ENCODE assay signal across 36 cellular contexts in the genomic region with DNA sequence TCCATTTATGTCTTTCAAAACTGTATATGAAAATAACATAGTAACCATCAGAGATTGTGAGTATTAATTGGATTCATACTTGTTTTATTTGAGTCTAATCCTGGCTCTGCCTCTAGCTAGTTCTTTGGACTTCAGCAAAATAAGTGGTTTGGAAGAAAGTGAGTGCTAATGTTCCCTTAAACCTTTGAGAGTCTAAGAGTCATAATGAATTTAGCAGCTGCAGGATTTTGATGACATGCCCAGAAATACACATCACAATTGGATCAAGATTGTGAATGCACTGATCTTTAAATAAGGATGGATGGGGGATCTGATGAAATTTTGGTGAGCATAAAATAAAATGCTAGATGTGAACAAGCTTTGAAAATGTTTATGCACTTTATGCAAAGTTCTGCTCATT.
"Had no signal": no experiment of that assay in that cellular context is flagged by ENCODE, and none has a peak within 500 bp of the region (broad histone marks: within the 10 kb centered on the region; RNA-seq: fewer than 3 reads in every experiment).

No MANE protein-coding gene starts in this region.

- H3K4me1 ChIP-seq: breast epithelium, Peyer's patch had no signal

- H3K9me3 ChIP-seq: adrenal gland, body of pancreas, breast epithelium, MG63, Peyer's patch had no signal

- H3K36me3 ChIP-seq: adrenal gland, breast epithelium, MG63, Peyer's patch had no signal

- ATAC-seq: activated naive CD4-positive, alpha-beta T cell treated with anti-CD3 and anti-CD28 coated beads, Interleukin-2, amount 50 U/mL, for 72 hours; activated T-cell treated with anti-CD3 and anti-CD28 coated beads, Interleukin-2, amount 50 U/mL, for 4 hours; body of pancreas had no signal

- H3K27me3 ChIP-seq: adrenal gland, body of pancreas, breast epithelium, MG63, Peyer's patch had no signal

- H3K4me3 ChIP-seq: adrenal gland, body of pancreas, breast epithelium, MG63, Peyer's patch had no signal

- H3K27ac ChIP-seq: adrenal gland, body of pancreas, VCaP had no signal

- DNase-seq: activated B cell treated with CpG ODN at 0.5 μM for 24 hours; activated CD4-positive, alpha-beta memory T cell treated with anti-CD3 and anti-CD28 coated beads for 36 hours; activated CD4-positive, alpha-beta T cell treated with anti-CD3 and anti-CD28 coated beads for 4 hours; activated CD4-positive, alpha-beta T cell treated with anti-CD3 and anti-CD28 coated beads, Interleukin-2, amount 50 U/mL, for 1 hour; activated CD4-positive, CD25-positive, alpha-beta regulatory T cell treated with anti-CD3 and anti-CD28 coated beads, Interleukin-2, amount 50 U/mL, for 72 hours; activated CD8-positive, alpha-beta memory T cell treated with anti-CD3 and anti-CD28 coated beads, Interleukin-2, amount 50 U/mL, for 4 hours; activated gamma-delta T cell treated with Interleukin-2 at 50 U/mL for 16 hours; activated naive CD4-positive, alpha-beta T cell treated with anti-CD3 and anti-CD28 coated beads for 36 hours; activated T-cell treated with anti-CD3 and anti-CD28 coated beads for 4 hours; activated T-cell treated with anti-CD3 and anti-CD28 coated beads, Interleukin-2, amount 50 U/mL, for 4 hours; adrenal gland; body of pancreas; caudate nucleus; Kasumi-1; KG1; MG63; NCI-H1048; NCI-H1105 treated with DMSO at 0.1 percent for 48 hours; NCI-H1436; NCI-H1694; NCI-H1930; NCI-H2081 treated with DMSO at 0.1 percent for 48 hours; NCI-H510A; NCI-H526; NCI-H748 treated with DMSO at 0.1 percent for 48 hours; NK-92 treated with Interleukin-12 subunit alpha and Interleukin-12 subunit beta, amount 100 ng/mL, for 24 hours; PC-3; Peyer's patch; RPMI8226; SW 1271; T-helper 1 cell; T-helper 2 cell; T-helper 9 cell had no signal
